16 cellular contexts compared by ENCODE assay signal in genomic region chr1:203270448-203270847, GRCh38. TPM values are rescaled to one million over a fixed set of nuclear protein-coding genes. Genes with fewer than 3 reads are reported as not detected.
DNase-seq lines count a peak whose midpoint lies in the region; ATAC-seq lines count a peak whose summit lies in the region.
"Had no signal": no experiment of that assay in that cellular context is flagged by ENCODE, and none has a peak within 500 bp of the region (broad histone marks: within the 10 kb centered on the region; RNA-seq: fewer than 3 reads in every experiment).

No MANE protein-coding gene starts in this region.

- H3K27me3 ChIP-seq in Karpas-422 (ENCODE audit: low read length) (no peaks in the 10 kb centered on the region), neuronal stem cell (ENCODE audit: control insufficient read depth in 3 of 3, insufficient read depth in 3 of 3, low read depth in 1 of 3, low read length in 3 of 3) (peaks cover 0 to 10% (median 0%) of the 10 kb centered on the region in 3 experiments)
- H3K27me3 ChIP-seq: stomach had no signal

- no peak overlapping the region for H3K4ac ChIP-seq in neuronal stem cell (ENCODE audit: low read length)

- no peak overlapping the region for H2BK12ac ChIP-seq in neuronal stem cell (ENCODE audit: low read length)

- H4K91ac ChIP-seq in neuronal stem cell (ENCODE audit: low read depth, low read length, poor library complexity): no peak overlapping the region

- no peak overlapping the region for H3K18ac ChIP-seq in neuronal stem cell (ENCODE audit: low read length)

- no CpG with 5 or more reads among the region's 4 CpGs for WGBS in neuronal stem cell (ENCODE audit: extremely low coverage in 2 of 2, insufficient read length in 2 of 2, insufficient replicate concordance in 1 of 2), 2 donors

- H3K9me2 ChIP-seq in Karpas-422 (replicated peaks; ENCODE audit: insufficient read depth, low read length): no peaks in the 10 kb centered on the region

- H4K20me1 ChIP-seq in Karpas-422 (ENCODE audit: insufficient read depth, low read depth, low read length): no peaks in the 10 kb centered on the region

- H3K9ac ChIP-seq in Karpas-422 (ENCODE audit: low read length): no peak overlapping the region
- H3K9ac ChIP-seq in neuronal stem cell (ENCODE audit: low read depth, low read length, poor library complexity): no peak overlapping the region

- no peaks in the 10 kb centered on the region for H3K9me3 Mint-ChIP-seq in activated CD4-positive, alpha-beta T cell treated with anti-CD3 and anti-CD28 coated beads for 36 hours (ENCODE audit: low read depth)
- H3K9me3 Mint-ChIP-seq: natural killer cell treated with Interleukin-12 subunit alpha and Interleukin-12 subunit beta and Interleukin-15 and Interleukin-18, amount 100 ng/mL, for 72 hours had no signal

- peak overlapping the region; percentile 46 for H3K4me2 ChIP-seq in Karpas-422 (ENCODE audit: low read depth, low read length, poor library complexity, severe bottlenecking)
- no peak overlapping the region for H3K4me2 ChIP-seq in neuronal stem cell (ENCODE audit: insufficient read depth, low read length, poor library complexity, severe bottlenecking)

- no peaks in the 10 kb centered on the region for H3K36me3 Mint-ChIP-seq in activated CD4-positive, alpha-beta T cell treated with anti-CD3 and anti-CD28 coated beads for 36 hours (ENCODE audit: low read depth)
- H3K36me3 Mint-ChIP-seq: natural killer cell treated with Interleukin-12 subunit alpha and Interleukin-12 subunit beta and Interleukin-15 and Interleukin-18, amount 100 ng/mL, for 72 hours had no signal

- intact Hi-C loops in activated CD4-positive, alpha-beta T cell treated with anti-CD3 and anti-CD28 coated beads for 36 hours (cut with DNase I, micrococcal nuclease): loop anchor here (5.0 to 10.0 kb wide), 2 partner anchors 354 to 432 kb away; partner anchors contain the start of gene ATP2B4 (in 1 of the 2)

- H3K9me3 ChIP-seq in Karpas-422 (ENCODE audit: low read length): no peaks in the 10 kb centered on the region
- no peaks in the 10 kb centered on the region for H3K9me3 ChIP-seq in neuronal stem cell (replicated peaks in 1 of 2; ENCODE audit: control insufficient read depth in 2 of 2, insufficient read depth in 1 of 2, low read depth in 1 of 2, low read length in 2 of 2)
- H3K9me3 ChIP-seq: lower lobe of right lung, stomach had no signal

- H3K4me1 ChIP-seq in Karpas-422 (ENCODE audit: low read length): peaks cover 78% of the 10 kb centered on the region
- H3K4me1 ChIP-seq in neuronal stem cell (ENCODE audit: control insufficient read depth in 2 of 2, insufficient read depth in 1 of 2, low read depth in 1 of 2, low read length in 2 of 2): peaks cover 13 to 20% of the 10 kb centered on the region in 2 donors

- H2BK120ac ChIP-seq in neuronal stem cell (ENCODE audit: low read depth, low read length): no peak overlapping the region

- no peak overlapping the region for H3K4me3 Mint-ChIP-seq in activated CD4-positive, alpha-beta T cell treated with anti-CD3 and anti-CD28 coated beads for 36 hours
- H3K4me3 Mint-ChIP-seq: natural killer cell treated with Interleukin-12 subunit alpha and Interleukin-12 subunit beta and Interleukin-15 and Interleukin-18, amount 100 ng/mL, for 72 hours had no signal

- H2AFZ ChIP-seq in Karpas-422 (ENCODE audit: low read length): no peak overlapping the region
- peak overlapping the region; percentile 80 for H2AFZ ChIP-seq in neuronal stem cell (ENCODE audit: low read length)

- H3K36me3 ChIP-seq in Karpas-422 (ENCODE audit: insufficient read depth, low read length) (no peaks in the 10 kb centered on the region), neuronal stem cell (replicated peaks in 1 of 2; ENCODE audit: control insufficient read depth in 2 of 2, insufficient read depth in 2 of 2, low read length in 2 of 2) (no peaks in the 10 kb centered on the region)
- H3K36me3 ChIP-seq: lower lobe of right lung, stomach had no signal

- H3K27me3 Mint-ChIP-seq in activated CD4-positive, alpha-beta T cell treated with anti-CD3 and anti-CD28 coated beads for 36 hours: no peaks in the 10 kb centered on the region

- peak overlapping the region; percentile 56 for H2BK15ac ChIP-seq in neuronal stem cell (ENCODE audit: low read length)

- H3K27ac Mint-ChIP-seq in activated CD4-positive, alpha-beta T cell treated with anti-CD3 and anti-CD28 coated beads for 36 hours: peak overlapping the region; percentile 55

- POLR2A ChIA-PET in activated CD4-positive, alpha-beta T cell treated with anti-CD3 and anti-CD28 coated beads for 36 hours (lab: Charles Lee): interaction anchor here (0.9 kb wide), 1 partner anchor 36 kb away, joined by 4 read pairs; no protein-coding TSS in a partner anchor

- CTCF ChIA-PET in activated CD4-positive, alpha-beta T cell treated with anti-CD3 and anti-CD28 coated beads for 36 hours (lab: Charles Lee): interaction anchor here (0.7 to 15.1 kb wide), 18 partner anchors 9 to 270 kb away, joined by 3 to 710 read pairs (median 5); no protein-coding TSS in a partner anchor

- no peak for ATAC-seq in activated CD4-positive, alpha-beta T cell treated with anti-CD3 and anti-CD28 coated beads for 36 hours
- ATAC-seq in GM18867 (IDR thresholded peaks at IDR 0.05; ENCODE audit: unreplicated experiment) (no peak), GM21390 (IDR thresholded peaks at IDR 0.05; ENCODE audit: unreplicated experiment) (no peak)

- peak; percentile 24 for DNase-seq in activated CD4-positive, alpha-beta T cell treated with anti-CD3 and anti-CD28 coated beads for 36 hours
- DNase-seq in activated CD4-positive, alpha-beta T cell treated with anti-CD3 and anti-CD28 coated beads for 4 hours: no peak
- no peak for DNase-seq in Karpas-422
- DNase-seq in ecto neural progenitor cell (ENCODE audit: low spot score): peak; percentile 35
- no peak for DNase-seq in neuronal stem cell (ENCODE audit: low spot score)
- no peak for DNase-seq in foreskin melanocyte
- DNase-seq: NCI-H345, SHP77 had no signal

- H3K23ac ChIP-seq in neuronal stem cell (ENCODE audit: low read depth, low read length, poor library complexity): no peak overlapping the region

- peaks cover 49% of the 10 kb centered on the region for H3K4me1 Mint-ChIP-seq in activated CD4-positive, alpha-beta T cell treated with anti-CD3 and anti-CD28 coated beads for 36 hours

- no peaks in the 10 kb centered on the region for H3K79me1 ChIP-seq in neuronal stem cell (ENCODE audit: low read depth, low read length)

- H3K27ac ChIP-seq in Karpas-422 (ENCODE audit: low read length) (no peak overlapping the region), neuronal stem cell (replicated peaks; ENCODE audit: low read length) (no peak overlapping the region)
- H3K27ac ChIP-seq: HL-60, stomach had no signal

- no peak overlapping the region for H4K8ac ChIP-seq in neuronal stem cell (ENCODE audit: low read depth, low read length)

- H3K14ac ChIP-seq in neuronal stem cell (ENCODE audit: low read length): no peak overlapping the region

- H3K4me3 ChIP-seq in Karpas-422 (ENCODE audit: low read length) (no peak overlapping the region), neuronal stem cell (ENCODE audit: low read length in 2 of 2) (no peak overlapping the region)
- H3K4me3 ChIP-seq: stomach had no signal

- no peaks in the 10 kb centered on the region for H3K79me2 ChIP-seq in Karpas-422 (ENCODE audit: low read length)

- H2AK5ac ChIP-seq in neuronal stem cell (ENCODE audit: low read depth, low read length): no peak overlapping the region

- H2BK5ac ChIP-seq in neuronal stem cell (ENCODE audit: low read length): no peak overlapping the region

RNA-seq across cellular contexts. Expression of gene BTG2, which starts 34.9 kb away (rescaled TPM):
- 100 to 1,000 TPM; 114 to 142 TPM for total RNA-seq in activated CD4-positive, alpha-beta T cell treated with anti-CD3 and anti-CD28 coated beads for 36 hours
- total RNA-seq in Karpas-422 (2014; rRNA removed; shearing (Covaris generic); ENCODE audit: low replicate concordance): 245 and 258 TPM in 2 replicates
- 59.9 TPM for polyA plus RNA-seq in neuronal stem cell (2013, experiment 1 of 2)
- polyA plus RNA-seq in neuronal stem cell (2013, experiment 2 of 2): 59.9 TPM

RNA-seq across cellular contexts. Expression of gene CHIT1, which starts 41.0 kb away (rescaled TPM):
- total RNA-seq in activated CD4-positive, alpha-beta T cell treated with anti-CD3 and anti-CD28 coated beads for 36 hours: under 1 TPM; 0.63 to 0.80 TPM
- 0.89 and 15.2 TPM in 2 replicates for total RNA-seq in Karpas-422 (2014; rRNA removed; shearing (Covaris generic); ENCODE audit: low replicate concordance)
- polyA plus RNA-seq in neuronal stem cell (2013, experiment 1 of 2): 0.04 TPM
- polyA plus RNA-seq in neuronal stem cell (2013, experiment 2 of 2): not detected
- total RNA-seq: A172 had no signal
- polyA plus RNA-seq: urinary bladder had no signal

Comparison
In these comparisons a context has a peak if more than half of its experiments do, and no peak if none do; other contexts are left out.
1. DNase-seq: peak in activated CD4-positive, alpha-beta T cell treated with anti-CD3 and anti-CD28 coated beads for 36 hours (single experiment) and ecto neural progenitor cell (single experiment); none in activated CD4-positive, alpha-beta T cell treated with anti-CD3 and anti-CD28 coated beads for 4 hours (0 of 2), Karpas-422 (single experiment), neuronal stem cell (single experiment) and foreskin melanocyte (single experiment).